8 cellular contexts compared by ENCODE assay signal in genomic region chr5:154811653-154812465, GRCh38. TPM values are rescaled to one million over a fixed set of nuclear protein-coding genes. Genes with fewer than 3 reads are reported as not detected.
DNase-seq lines count a peak whose midpoint lies in the region; FAIRE-seq lines count a peak whose summit lies in the region.

No MANE protein-coding gene starts in this region.

- no peak overlapping the region for H3K4me3 ChIP-seq in SJSA1

- no peak for FAIRE-seq in urothelium cell line (lab: Jason Lieb, UNC)

- no peaks in the 10 kb centered on the region for H3K27me3 ChIP-seq in SJSA1 (replicated peaks)

- no peaks in the 10 kb centered on the region for H3K9me3 ChIP-seq in SJSA1 (replicated peaks)

- H3K27ac ChIP-seq in SJSA1: no peak overlapping the region

- DNase-seq in NCI-H82 (lab: John Stamatoyannopoulos, UW): peak; percentile 56
- DNase-seq in NCI-H82 treated with DMSO at 0.1 percent for 48 hours (lab: John Stamatoyannopoulos, UW; ENCODE audit: unreplicated experiment): no peak
- DNase-seq in HS-27A (ENCODE audit: low read depth): peak; percentile 7
- DNase-seq in SJSA1 (ENCODE audit: low read depth in 1 of 2, low spot score in 2 of 2): peak; percentile 52 to 74
- DNase-seq in activated naive CD4-positive, alpha-beta T cell treated with Interleukin-2 at 50 U/mL for 16 hours: peak; percentile 64
- peak; percentile 47 for DNase-seq in glomerular endothelial cell (ENCODE audit: extremely low read depth, low read depth, low spot score)
- peak; percentile 72 for DNase-seq in pons (ENCODE audit: low spot score)
- peak; percentile 61 for DNase-seq in urothelium cell line (ENCODE audit: low spot score)

- H3K4me1 ChIP-seq in SJSA1 (replicated peaks): no peaks in the 10 kb centered on the region

- H3K36me3 ChIP-seq in SJSA1: peaks cover 90% of the 10 kb centered on the region

RNA-seq across cellular contexts. Expression of gene FAXDC2, which starts 38.5 kb away (rescaled TPM):
- 0.32 TPM in 1 of 2 replicates, not detected in the other for total RNA-seq in SJSA1 (2014; rRNA removed; shearing (Covaris generic))
- 7.8 and 8.9 TPM in 2 replicates for total RNA-seq in glomerular endothelial cell

RNA-seq across cellular contexts. Expression of gene CNOT8, which starts 46.6 kb away (rescaled TPM):
- 87.9 and 102 TPM in 2 replicates for total RNA-seq in SJSA1 (2014; rRNA removed; shearing (Covaris generic))
- total RNA-seq in glomerular endothelial cell: 70.3 and 79.4 TPM in 2 replicates

RNA-seq across cellular contexts. Expression of gene LARP1, which starts 56.7 kb away (rescaled TPM):
- total RNA-seq in SJSA1 (2014; rRNA removed; shearing (Covaris generic)): 67.5 and 76.9 TPM in 2 replicates
- total RNA-seq in glomerular endothelial cell: 120 and 177 TPM in 2 replicates
